Comparison of ENCODE assay signal across 9 cellular contexts in genomic region chr20:52975024-52975732, GRCh38. TPM values are rescaled to one million over a fixed set of nuclear protein-coding genes. Genes with fewer than 3 reads are reported as not detected.
DNase-seq lines count a peak whose midpoint lies in the region; ATAC-seq and TF ChIP-seq lines count a peak whose summit lies in the region.
"Had no signal": no experiment of that assay in that cellular context is flagged by ENCODE, and none has a peak within 500 bp of the region (broad histone marks: within the 10 kb centered on the region; RNA-seq: fewer than 3 reads in every experiment).

No MANE protein-coding gene starts in this region.

- H3K4me3 ChIP-seq in fibroblast of villous mesenchyme (ENCODE audit: low read depth, low read length), result peak overlapping the region; percentile 37

- no peak for TF ChIP-seq CTCF in fibroblast of villous mesenchyme (IDR thresholded peaks at IDR 0.05; ENCODE audit: insufficient read depth, low read depth, low read length)

- H3K27ac ChIP-seq in caudate nucleus (ENCODE audit: low read depth, low read length), result no peak overlapping the region

- no peak for ATAC-seq in HG02678 (IDR thresholded peaks at IDR 0.05; ENCODE audit: unreplicated experiment)
- no peak for ATAC-seq in HG02970 (IDR thresholded peaks at IDR 0.05; ENCODE audit: low FRiP score, unreplicated experiment)
- ATAC-seq: activated CD8-positive, alpha-beta T cell treated with anti-CD3 and anti-CD28 coated beads, Interleukin-2, amount 10 ng/mL, durations not matched to agents 7 days and 5 days had no signal

- peak; percentile 58 for DNase-seq in NCI-H1105 treated with DMSO at 0.1 percent for 48 hours (lab: John Stamatoyannopoulos, UW)
- peak; percentile 23 for DNase-seq in T-helper 22 cell (ENCODE audit: low read depth)
- DNase-seq in fibroblast of villous mesenchyme (ENCODE audit: low read depth), result no peak
- DNase-seq in stimulated activated CD4-positive, alpha-beta T cell treated with anti-CD3 and anti-CD28 coated beads, Interleukin-4, amount 100 ng/mL, for 24 hours, result peak; percentile 64
- no peak for DNase-seq in caudate nucleus (lab: John Stamatoyannopoulos, UW)
- DNase-seq: activated CD8-positive, alpha-beta T cell treated with anti-CD3 and anti-CD28 coated beads, Interleukin-2, amount 10 ng/mL, durations not matched to agents 7 days and 5 days; NCI-H2081 treated with DMSO at 0.1 percent for 48 hours had no signal

RNA-seq across cellular contexts. Expression of gene TSHZ2, which starts 3.0 kb away (rescaled TPM):
- total RNA-seq in fibroblast of villous mesenchyme, result 2.3 and 2.6 TPM in 2 replicates

Comparison
In these comparisons a context has a peak if more than half of its experiments do, and no peak if none do; other contexts are left out.
1. DNase-seq: peak in NCI-H1105 treated with DMSO at 0.1 percent for 48 hours (single experiment), T-helper 22 cell (single experiment) and stimulated activated CD4-positive, alpha-beta T cell treated with anti-CD3 and anti-CD28 coated beads, Interleukin-4, amount 100 ng/mL, for 24 hours (single experiment); none in fibroblast of villous mesenchyme (single experiment) and caudate nucleus (0 of 61).